9 cellular contexts compared by ENCODE assay signal in the genomic region with DNA sequence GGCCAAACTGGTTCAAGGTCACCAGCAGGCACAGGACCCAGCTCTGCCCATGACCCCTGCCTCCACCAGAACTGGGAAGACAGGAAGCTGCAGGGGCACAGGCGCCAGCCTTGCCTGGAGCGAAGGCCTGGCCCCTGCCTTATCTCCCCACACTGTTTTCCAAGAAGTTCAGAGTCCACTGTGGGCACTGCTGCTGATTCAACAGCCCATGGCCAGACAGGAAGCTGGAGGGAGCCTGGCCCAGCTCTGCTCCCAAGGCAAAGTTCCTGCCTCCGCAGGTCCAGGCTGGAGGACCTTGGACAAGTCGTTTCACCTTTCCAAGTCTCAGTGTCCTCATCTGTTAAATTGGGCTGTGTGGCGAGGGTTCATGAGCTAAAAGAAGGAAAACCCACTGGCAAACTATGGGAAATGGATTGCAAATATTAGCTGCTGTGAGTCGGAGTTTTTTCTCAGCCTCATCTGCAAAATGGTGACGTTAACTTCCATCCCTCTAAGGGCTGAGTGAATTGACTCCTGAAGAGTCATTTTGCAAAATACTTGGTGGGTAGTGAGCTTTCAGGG. TPM values are rescaled to one million over a fixed set of nuclear protein-coding genes. Genes with fewer than 3 reads are reported as not detected.
DNase-seq lines count a peak whose midpoint lies in the region; ATAC-seq and TF ChIP-seq lines count a peak whose summit lies in the region.
"Had no signal": no experiment of that assay in that cellular context is flagged by ENCODE, and none has a peak within 500 bp of the region (broad histone marks: within the 10 kb centered on the region; RNA-seq: fewer than 3 reads in every experiment).

No MANE protein-coding gene starts in this region.

- H3K4ac ChIP-seq in mesenchymal stem cell (ENCODE audit: low read depth in 1 of 2, low read length in 2 of 2): no peak overlapping the region

- peak overlapping the region; percentile 89 for H3K4me2 ChIP-seq in mesenchymal stem cell (ENCODE audit: low read length, poor library complexity, severe bottlenecking)

- H2AK5ac ChIP-seq in mesenchymal stem cell (ENCODE audit: low read length, severe bottlenecking): peak overlapping the region; percentile 10

- H3K36me3 ChIP-seq in mesenchymal stem cell (ENCODE audit: control insufficient read depth in 1 of 2, insufficient read depth in 2 of 2, low read depth in 1 of 2, low read length in 2 of 2) (peaks cover 18 to 27% of the 10 kb centered on the region in 2 experiments), uterus (no peaks in the 10 kb centered on the region)

- H3K9me3 ChIP-seq in mesenchymal stem cell (ENCODE audit: control insufficient read depth, low read length): no peaks in the 10 kb centered on the region
- no peaks in the 10 kb centered on the region for H3K9me3 ChIP-seq in uterus

- H3K9ac ChIP-seq in mesenchymal stem cell (ENCODE audit: low read length): peak overlapping the region; percentile 89

- H3K27ac Mint-ChIP-seq in activated naive CD4-positive, alpha-beta T cell treated with anti-CD3 and anti-CD28 coated beads, Interleukin-2, amount 10 ng/mL, durations not matched to agents 7 days and 5 days: peak overlapping the region; percentile 11
- H3K27ac Mint-ChIP-seq in activated naive CD4-positive, alpha-beta T cell treated with anti-CD3 and anti-CD28 coated beads, Interleukin-2, amount 50 U/mL, for 72 hours: no peak overlapping the region

- H3K23ac ChIP-seq in mesenchymal stem cell (ENCODE audit: low read length in 2 of 2): no peak overlapping the region

- no peak overlapping the region for H2BK5ac ChIP-seq in mesenchymal stem cell (ENCODE audit: low read depth, low read length, poor library complexity, severe bottlenecking)

- H2AFZ ChIP-seq in mesenchymal stem cell (ENCODE audit: low read depth, low read length): no peak overlapping the region

- H2BK15ac ChIP-seq in mesenchymal stem cell (ENCODE audit: low read depth, poor library complexity, severe bottlenecking): no peak overlapping the region

- peaks cover 29% of the 10 kb centered on the region for H3K79me1 ChIP-seq in mesenchymal stem cell (replicated peaks; ENCODE audit: low read length, poor library complexity, severe bottlenecking)

- CTCF ChIA-PET in activated naive CD4-positive, alpha-beta T cell treated with anti-CD3 and anti-CD28 coated beads, Interleukin-2, amount 10 ng/mL, durations not matched to agents 7 days and 5 days (lab: Charles Lee): interaction anchor here (4.1 kb wide), 1 partner anchor 28 kb away, joined by 18 read pairs; no protein-coding TSS in a partner anchor

- H2BK12ac ChIP-seq in mesenchymal stem cell (ENCODE audit: low read length in 2 of 2): no peak overlapping the region

- H3K18ac ChIP-seq in mesenchymal stem cell (ENCODE audit: low read depth in 1 of 2, low read length in 2 of 2): no peak overlapping the region

- 78% methylated on average over 7 of the region's 7 CpGs for WGBS in mesenchymal stem cell

- DNase-seq in activated naive CD4-positive, alpha-beta T cell treated with anti-CD3 and anti-CD28 coated beads, Interleukin-2, amount 10 ng/mL, durations not matched to agents 7 days and 5 days: no peak
- no peak for DNase-seq in activated naive CD4-positive, alpha-beta T cell treated with anti-CD3 and anti-CD28 coated beads, Interleukin-2, amount 50 U/mL, for 72 hours (ENCODE audit: low spot score in 2 of 2)
- DNase-seq in cardiac fibroblast (ENCODE audit: low read depth in 2 of 2) (peak in 1 of 2 donors; percentile 46), mesenchymal stem cell (peak; percentile 34), uterus (no peak), inferior parietal cortex (ENCODE audit: extremely low spot score) (no peak), pons (ENCODE audit: low spot score) (no peak)
- DNase-seq: NCI-H2029 had no signal

- no peak for TF ChIP-seq POLR2A in uterus (IDR thresholded peaks at IDR 0.05)

- H4K8ac ChIP-seq in mesenchymal stem cell (ENCODE audit: low read length): peak overlapping the region; percentile 62

- H3K4me1 ChIP-seq in mesenchymal stem cell (ENCODE audit: control insufficient read depth, insufficient read depth, low read depth, low read length): peaks cover 27% of the 10 kb centered on the region
- peaks cover 0 to 11% of the 10 kb centered on the region in 2 donors for H3K4me1 ChIP-seq in uterus

- ATAC-seq in activated naive CD4-positive, alpha-beta T cell treated with anti-CD3 and anti-CD28 coated beads, Interleukin-2, amount 50 U/mL, for 72 hours: no peak
- ATAC-seq in GM18511 (IDR thresholded peaks at IDR 0.05; ENCODE audit: unreplicated experiment): no peak

- H3K9me3 Mint-ChIP-seq in activated naive CD4-positive, alpha-beta T cell treated with anti-CD3 and anti-CD28 coated beads, Interleukin-2, amount 10 ng/mL, durations not matched to agents 7 days and 5 days: no peaks in the 10 kb centered on the region
- H3K9me3 Mint-ChIP-seq in activated naive CD4-positive, alpha-beta T cell treated with anti-CD3 and anti-CD28 coated beads, Interleukin-2, amount 50 U/mL, for 72 hours: no peaks in the 10 kb centered on the region

- no peak overlapping the region for H3K14ac ChIP-seq in mesenchymal stem cell (ENCODE audit: low read length in 2 of 2)

- H3K4me3 Mint-ChIP-seq in activated naive CD4-positive, alpha-beta T cell treated with anti-CD3 and anti-CD28 coated beads, Interleukin-2, amount 10 ng/mL, durations not matched to agents 7 days and 5 days: peak overlapping the region; percentile 80

- no peaks in the 10 kb centered on the region for H3K36me3 Mint-ChIP-seq in activated naive CD4-positive, alpha-beta T cell treated with anti-CD3 and anti-CD28 coated beads, Interleukin-2, amount 10 ng/mL, durations not matched to agents 7 days and 5 days
- H3K36me3 Mint-ChIP-seq in activated naive CD4-positive, alpha-beta T cell treated with anti-CD3 and anti-CD28 coated beads, Interleukin-2, amount 50 U/mL, for 72 hours: no peaks in the 10 kb centered on the region

- H3K27ac ChIP-seq in mesenchymal stem cell (ENCODE audit: low read length, poor library complexity, severe bottlenecking) (no peak overlapping the region), uterus (peak overlapping the region in 1 of 2 donors; percentile 80)

- TF ChIP-seq CTCF in cardiac fibroblast (IDR thresholded peaks at IDR 0.05; ENCODE audit: low read depth, low read length) (no peak), uterus (IDR thresholded peaks at IDR 0.05) (no peak)

- peaks cover 22% of the 10 kb centered on the region for H3K4me1 Mint-ChIP-seq in activated naive CD4-positive, alpha-beta T cell treated with anti-CD3 and anti-CD28 coated beads, Interleukin-2, amount 10 ng/mL, durations not matched to agents 7 days and 5 days

- H4K91ac ChIP-seq in mesenchymal stem cell (ENCODE audit: low read length): no peak overlapping the region

- no peaks in the 10 kb centered on the region for H3K27me3 ChIP-seq in mesenchymal stem cell (ENCODE audit: control insufficient read depth in 1 of 2, insufficient read depth in 1 of 2, low read length in 2 of 2)
- H3K27me3 ChIP-seq in uterus: no peaks in the 10 kb centered on the region

- peaks cover 39% of the 10 kb centered on the region for H3K27me3 Mint-ChIP-seq in activated naive CD4-positive, alpha-beta T cell treated with anti-CD3 and anti-CD28 coated beads, Interleukin-2, amount 10 ng/mL, durations not matched to agents 7 days and 5 days

- peak overlapping the region; percentile 87 to 92 for H3K4me3 ChIP-seq in cardiac fibroblast (replicated peaks in 1 of 2; ENCODE audit: low read depth in 2 of 2, low read length in 2 of 2)
- peak overlapping the region in 1 of 2 experiments; percentile 94 for H3K4me3 ChIP-seq in mesenchymal stem cell (ENCODE audit: insufficient read depth in 1 of 2, low read depth in 1 of 2, low read length in 2 of 2)
- H3K4me3 ChIP-seq in uterus: peak overlapping the region; percentile 76 to 78

- H2BK120ac ChIP-seq in mesenchymal stem cell (ENCODE audit: low read depth, low read length): no peak overlapping the region

- intact Hi-C loops in uterus (cut with DNase I; ENCODE audit: low total_unique reads): no loop called here

RNA-seq across cellular contexts. Expression of gene PHETA1, which starts 1.2 kb away (rescaled TPM):
- total RNA-seq in activated naive CD4-positive, alpha-beta T cell treated with anti-CD3 and anti-CD28 coated beads, Interleukin-2, amount 50 U/mL, for 72 hours: 1 to 10 TPM in 1 of 2 donors, under 1 TPM in 1; 0.64 to 1.5 TPM
- 6.6 TPM for polyA plus RNA-seq in mesenchymal stem cell (2013, experiment 1 of 2)
- polyA plus RNA-seq in mesenchymal stem cell (2013, experiment 2 of 2): 6.5 TPM
- 10 to 100 TPM in 2 of 4 donors, under 1 TPM in 2; under 0.01 to 15.1 (median 6.0) TPM for total RNA-seq in uterus

RNA-seq across cellular contexts. Expression of gene SH2B3, which starts 38.0 kb away (rescaled TPM):
- 10 to 100 TPM; 18.0 to 24.6 TPM for total RNA-seq in activated naive CD4-positive, alpha-beta T cell treated with anti-CD3 and anti-CD28 coated beads, Interleukin-2, amount 50 U/mL, for 72 hours
- 50.8 TPM for polyA plus RNA-seq in mesenchymal stem cell (2013, experiment 1 of 2)
- polyA plus RNA-seq in mesenchymal stem cell (2013, experiment 2 of 2): 50.3 TPM
- 10 to 100 TPM; 11.8 to 31.3 (median 21.8) TPM for total RNA-seq in uterus
